In the genomic region with DNA sequence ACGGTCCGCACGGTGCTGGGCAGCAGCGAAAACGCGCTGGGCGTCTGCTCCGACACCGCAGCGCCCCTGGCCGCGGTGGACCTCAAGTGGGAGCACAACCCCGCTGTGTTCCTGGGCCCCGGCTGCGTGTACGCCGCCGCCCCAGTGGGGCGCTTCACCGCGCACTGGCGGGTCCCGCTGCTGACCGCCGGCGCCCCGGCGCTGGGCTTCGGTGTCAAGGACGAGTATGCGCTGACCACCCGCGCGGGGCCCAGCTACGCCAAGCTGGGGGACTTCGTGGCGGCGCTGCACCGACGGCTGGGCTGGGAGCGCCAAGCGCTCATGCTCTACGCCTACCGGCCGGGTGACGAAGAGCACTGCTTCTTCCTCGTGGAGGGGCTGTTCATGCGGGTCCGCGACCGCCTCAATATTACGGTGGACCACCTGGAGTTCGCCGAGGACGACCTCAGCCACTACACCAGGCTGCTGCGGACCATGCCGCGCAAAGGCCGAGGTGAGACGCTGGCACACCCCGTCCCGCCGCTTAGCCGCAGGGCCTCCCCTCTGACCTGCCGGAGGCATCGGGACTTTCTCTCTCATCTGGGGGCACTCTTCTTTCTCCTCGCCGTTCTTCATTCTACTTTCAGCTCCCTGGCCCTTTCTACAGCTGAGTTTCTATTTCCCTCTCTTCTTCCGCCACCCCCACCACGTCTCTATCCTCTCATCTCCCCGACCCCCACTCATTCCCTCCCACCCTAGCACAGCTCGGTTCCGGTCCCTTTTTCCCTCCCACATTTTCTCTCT, we compare ENCODE assay signal across 5 cellular contexts. TPM values are rescaled to one million over a fixed set of nuclear protein-coding genes. Genes with fewer than 3 reads are reported as not detected.
DNase-seq lines count a peak whose midpoint lies in the region; ATAC-seq, FAIRE-seq and TF ChIP-seq lines count a peak whose summit lies in the region.

No MANE protein-coding gene starts in this region.

- H3K27ac ChIP-seq in RWPE1 (no peak overlapping the region), coronary artery (peak overlapping the region; percentile 74 to 81), pancreas (no peak overlapping the region)

- POLR2A ChIA-PET in RWPE1 (lab: Yijun Ruan, JAX; ENCODE audit: low non-redundant PET): no interaction called here

- intact Hi-C loops in pancreas (cut with DNase I): loop anchor here in 2 of 3 donors (2.0 to 5.0 kb wide), 2 partner anchors 63 to 69 kb away; no protein-coding TSS in a partner anchor

- CTCF ChIA-PET in RWPE1 (lab: Yijun Ruan, JAX): interaction anchor here (0.6 to 1.9 kb wide), 8 partner anchors 29 to 427 kb away, joined by 3 to 11 read pairs (median 3); no protein-coding TSS in a partner anchor

- peaks cover 0 to 11% (median 5%) of the 10 kb centered on the region in 3 donors for H3K4me1 ChIP-seq in pancreas

- no peaks in the 10 kb centered on the region for H3K36me3 ChIP-seq in pancreas

- H3K9me3 ChIP-seq in pancreas: no peaks in the 10 kb centered on the region

- ATAC-seq in pancreas: peak; percentile 31 to 61 (median 34)

- TF ChIP-seq CTCF in RWPE1 (conservative IDR thresholded peaks at IDR 0.05; ENCODE audit: low read depth): peak; percentile 28; the same call in 1 of the 2 replicates
- TF ChIP-seq CTCF in coronary artery (IDR thresholded peaks at IDR 0.05): no peak
- peak in 1 of 4 donors; percentile 12 for TF ChIP-seq CTCF in pancreas (IDR thresholded peaks at IDR 0.05)

- H3K4me3 ChIP-seq in coronary artery: peak overlapping the region; percentile 88
- H3K4me3 ChIP-seq in pancreas: peak overlapping the region; percentile 6 to 56 (median 31)

- 7 to 10% methylated on average over 66 to 73 of the region's 73 CpGs for WGBS in pancreas, 2 donors

- no peak for DNase-seq in RWPE1 (ENCODE audit: low spot score)
- no peak for DNase-seq in coronary artery (ENCODE audit: low spot score)
- DNase-seq in pancreas: peak in 3 of 6 donors; percentile 21 to 71 (median 68)
- no peak for DNase-seq in foreskin melanocyte
- no peak for DNase-seq in stimulated activated CD8-positive, alpha-beta memory T cell treated with anti-CD3 and anti-CD28 coated beads, Interleukin-4, amount 100 ng/mL, for 48 hours

- H3K27me3 ChIP-seq in pancreas: no peaks in the 10 kb centered on the region

- FAIRE-seq in pancreas (lab: Jason Lieb, UNC): no peak

RNA-seq across cellular contexts. Expression of gene NPR1, which starts 1.0 kb away (rescaled TPM):
- total RNA-seq in pancreas: 1 to 10 TPM; 1.6 to 6.9 (median 3.6) TPM
- 10 to 100 TPM; 10.2 to 11.8 TPM for polyA plus RNA-seq in pancreas

RNA-seq across cellular contexts. Expression of gene ILF2, which starts 8.7 kb away (rescaled TPM):
- 10 to 100 TPM; 30.5 to 63.2 (median 54.3) TPM for total RNA-seq in pancreas
- 10 to 100 TPM; 25.7 to 61.3 TPM for polyA plus RNA-seq in pancreas

RNA-seq across cellular contexts. Expression of gene SNAPIN, which starts 21.0 kb away (rescaled TPM):
- 10 to 100 TPM in 3 of 6 donors, 1 to 10 TPM in 3; 7.5 to 17.8 (median 10.2) TPM for total RNA-seq in pancreas
- 10 to 100 TPM; 13.5 to 27.3 TPM for polyA plus RNA-seq in pancreas

RNA-seq across cellular contexts. Expression of gene CHTOP, which starts 45.7 kb away (rescaled TPM):
- 10 to 100 TPM; 27.9 to 49.2 (median 34.8) TPM for total RNA-seq in pancreas
- 10 to 100 TPM; 54.9 to 87.4 TPM for polyA plus RNA-seq in pancreas

RNA-seq across cellular contexts. Expression of gene INTS3, which starts 48.3 kb away (rescaled TPM):
- 10 to 100 TPM; 13.5 to 41.4 (median 18.8) TPM for total RNA-seq in pancreas
- 10 to 100 TPM; 45.1 to 56.2 TPM for polyA plus RNA-seq in pancreas

Comparison
In these comparisons a context has a peak if more than half of its experiments do, and no peak if none do; other contexts are left out.
1. H3K27ac ChIP-seq: peak in coronary artery (2 of 2); none in RWPE1 (single experiment) and pancreas (0 of 4).